In genomic region chr20:36633285-36633772, GRCh38 we compare ENCODE assay signal across 1 cellular context.
A peak's percentile ranks its signal among the peaks of the same experiment; 100 is the strongest.
TF ChIP-seq lines count a peak whose summit lies in the region.

No MANE protein-coding gene starts in this region.

TF ChIP-seq in HepG2, 621 proteins besides CTCF, POLR2A, EP300 and RAD21 (continued from another document):
- TF ChIP-seq ZNF350 (CRISPR knock-in tag; IDR thresholded peaks at IDR 0.05; ENCODE audit: borderline replicate concordance, low read depth) (peak; percentile 9; the same call in 1 of the 2 replicates), ZNF580 (CRISPR knock-in tag; IDR thresholded peaks at IDR 0.05; ENCODE audit: borderline replicate concordance, low read depth) (0 out of 2 replicates have a peak, but pooled peaks have one; percentile 8), NFE2 (CRISPR knock-in tag; IDR thresholded peaks at IDR 0.05) (no peak), KLF13 (CRISPR knock-in tag; IDR thresholded peaks at IDR 0.05) (peak; percentile 47; the same call in 1 of the 2 replicates), ZNF281 (CRISPR knock-in tag; IDR thresholded peaks at IDR 0.05; ENCODE audit: borderline replicate concordance) (0 out of 2 replicates have a peak, but pooled peaks have one; percentile 13), ZNF382 (CRISPR knock-in tag; IDR thresholded peaks at IDR 0.05; ENCODE audit: borderline replicate concordance) (no peak), ZNF10 (CRISPR knock-in tag; IDR thresholded peaks at IDR 0.05; ENCODE audit: borderline replicate concordance, low read depth) (0 out of 2 replicates have a peak, but pooled peaks have one; percentile 56), TFDP2 (CRISPR knock-in tag; IDR thresholded peaks at IDR 0.05) (0 out of 2 replicates have a peak, but pooled peaks have one; percentile 3), HNF4G (IDR thresholded peaks at IDR 0.05; ENCODE audit: borderline replicate concordance, low read depth, low read length) (no peak), HNF4G (CRISPR knock-in tag; IDR thresholded peaks at IDR 0.05; ENCODE audit: borderline replicate concordance, low read depth) (peak; percentile 33; the same call in 1 of the 2 replicates), SIX4 (CRISPR knock-in tag; IDR thresholded peaks at IDR 0.05) (0 out of 2 replicates have a peak, but pooled peaks have one; percentile 7), NFYB (CRISPR knock-in tag; IDR thresholded peaks at IDR 0.05) (no peak), MAX (IDR thresholded peaks at IDR 0.05) (peak; percentile 4; the same call in 1 of the 2 replicates), ZNF317 (CRISPR knock-in tag; IDR thresholded peaks at IDR 0.05) (0 out of 2 replicates have a peak, but pooled peaks have one; percentile 10), TBL1XR1 (IDR thresholded peaks at IDR 0.05; ENCODE audit: borderline replicate concordance, low read length, partially characterized antibody) (no peak), STAT5B (CRISPR knock-in tag; IDR thresholded peaks at IDR 0.05) (no peak), ZFP90 (CRISPR knock-in tag; IDR thresholded peaks at IDR 0.05; ENCODE audit: borderline replicate concordance) (no peak), FOSL2 (CRISPR knock-in tag; IDR thresholded peaks at IDR 0.05) (0 out of 2 replicates have a peak, but pooled peaks have one; percentile 2), ZNF354B (CRISPR knock-in tag; IDR thresholded peaks at IDR 0.05) (no peak)
